In the genomic region with DNA sequence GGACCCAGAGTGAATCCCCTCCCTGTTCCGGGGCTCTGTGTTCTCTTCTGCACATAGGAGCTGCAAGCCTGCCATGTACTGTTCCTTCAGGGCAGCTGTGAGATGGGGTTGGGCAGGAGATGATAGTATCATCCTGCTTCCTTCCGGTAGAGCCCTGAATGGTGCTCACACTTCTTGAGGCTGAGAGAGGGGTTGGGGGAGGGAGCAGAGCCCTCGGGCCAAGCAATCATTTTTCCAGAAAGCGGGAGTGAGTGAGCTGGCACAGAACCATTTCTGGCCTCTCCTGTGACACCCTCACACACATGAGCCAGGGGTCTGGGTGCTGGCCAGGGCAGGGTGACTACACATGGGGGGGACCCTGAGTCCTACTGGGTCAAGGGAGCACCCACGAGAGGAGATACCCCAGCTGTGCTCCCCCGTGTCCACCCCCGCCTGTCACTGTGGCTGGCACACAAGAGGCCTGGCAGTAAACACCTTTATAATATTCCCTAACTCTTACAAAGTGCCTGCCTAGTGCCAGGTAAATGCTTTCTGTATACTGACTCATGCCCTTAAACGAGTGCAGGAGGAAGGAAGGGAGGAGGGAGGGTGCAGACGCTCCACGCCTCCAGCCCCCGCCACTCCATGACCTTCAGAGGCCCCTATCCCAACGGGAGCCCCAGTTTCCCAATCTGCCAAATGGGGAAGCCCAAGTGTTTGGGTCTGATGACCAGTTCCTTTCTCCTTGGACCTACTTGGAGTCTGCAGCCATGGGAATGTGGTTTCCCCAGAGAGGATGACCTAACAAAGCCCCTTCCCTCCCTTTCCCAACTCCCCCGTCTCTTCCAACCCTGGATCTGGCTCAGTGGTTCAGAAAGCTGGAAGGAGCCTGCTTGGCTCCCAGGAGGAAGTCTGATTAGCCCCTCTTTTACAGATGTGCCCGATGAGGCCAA, we compare ENCODE assay signal across 8 cellular contexts. TPM values are rescaled to one million over a fixed set of nuclear protein-coding genes. Genes with fewer than 3 reads are reported as not detected.
DNase-seq lines count a peak whose midpoint lies in the region; ATAC-seq, FAIRE-seq and TF ChIP-seq lines count a peak whose summit lies in the region.

No MANE protein-coding gene starts in this region.

- TF ChIP-seq RAD21 in K562 (CRISPR knock-in tag; conservative IDR thresholded peaks at IDR 0.05 in 1 of 2, IDR thresholded peaks at IDR 0.05 in 1 of 2) = no peak

- H3K27me3 ChIP-seq in ACC112 (ENCODE audit: insufficient read depth, low read length) (no peaks in the 10 kb centered on the region), OCI-LY3 (ENCODE audit: low read depth, low read length) (no peaks in the 10 kb centered on the region), K562 (ENCODE audit: control insufficient read depth in 2 of 2, insufficient read depth in 2 of 2, low read length in 2 of 2) (no peaks in the 10 kb centered on the region)

- peak overlapping the region; percentile 69 for H3K4me3 Mint-ChIP-seq in memory B cell

- peaks cover 35% of the 10 kb centered on the region for H3K36me3 Mint-ChIP-seq in memory B cell

- H3K4me3 ChIP-seq in ACC112 (ENCODE audit: low read depth, low read length) = no peak overlapping the region
- peak overlapping the region; percentile 23; the same call in 1 of the 2 replicates for H3K4me3 ChIP-seq in OCI-LY3 (ENCODE audit: low read length)
- H3K4me3 ChIP-seq in K562 = no peak overlapping the region

- H3K4me2 ChIP-seq in OCI-LY3 (ENCODE audit: low read length) = peak overlapping the region; percentile 92
- no peak overlapping the region for H3K4me2 ChIP-seq in K562 (ENCODE audit: insufficient read depth, low read length)

- H3K27ac Mint-ChIP-seq in memory B cell = peak overlapping the region; percentile 80

- POLR2A ChIA-PET in K562 (lab: Yijun Ruan, JAX) = interaction anchor here (1.0 kb wide), 1 partner anchor 12 kb away, joined by 3 read pairs; no protein-coding TSS in a partner anchor

- H2AFZ ChIP-seq in ACC112 (ENCODE audit: low read length, unreplicated experiment) (no peak overlapping the region), OCI-LY3 (ENCODE audit: low read depth, low read length) (no peak overlapping the region), K562 (ENCODE audit: low read depth, low read length) (no peak overlapping the region)

- H3K9ac ChIP-seq in OCI-LY3 (ENCODE audit: low read length) (peak overlapping the region; percentile 91), K562 (ENCODE audit: insufficient read depth in 1 of 2, low read depth in 2 of 2, low read length in 2 of 2) (peak overlapping the region in 1 of 2 experiments; percentile 35; a peak in 2 of 4 replicates)

- no peak for FAIRE-seq in K562 (lab: Jason Lieb, UNC)

- no peak for TF ChIP-seq EP300 in K562 (IDR thresholded peaks at IDR 0.05; ENCODE audit: low read length)

- H3K79me2 ChIP-seq in ACC112 (ENCODE audit: control insufficient read depth, insufficient read depth, low read length, unreplicated experiment) (no peaks in the 10 kb centered on the region), OCI-LY3 (ENCODE audit: low read length) (peaks cover 82% of the 10 kb centered on the region), K562 (ENCODE audit: control insufficient read depth, insufficient read depth, low read length) (no peaks in the 10 kb centered on the region)

- ATAC-seq in GM19455 (IDR thresholded peaks at IDR 0.05; ENCODE audit: unreplicated experiment) = peak; percentile 31
- peak; percentile 53 for ATAC-seq in K562
- peak; percentile 7 for ATAC-seq in memory B cell (ENCODE audit: low read depth)
- no peak for ATAC-seq in GM21515 (IDR thresholded peaks at IDR 0.05; ENCODE audit: unreplicated experiment)

- H3K9me3 ChIP-seq in OCI-LY3 (ENCODE audit: insufficient read depth, low read length) (no peaks in the 10 kb centered on the region), K562 (replicated peaks; ENCODE audit: control insufficient read depth, insufficient read depth, low read depth, low read length) (no peaks in the 10 kb centered on the region)

- H3K9me3 Mint-ChIP-seq in memory B cell = peaks cover 1% of the 10 kb centered on the region

- in situ Hi-C loops in K562 (cut with MboI) = no loop called here

- intact Hi-C loops in K562 (cut with micrococcal nuclease) = no loop called here

- H4K20me1 ChIP-seq in OCI-LY3 (ENCODE audit: insufficient read depth, low read length) (peaks cover 7% of the 10 kb centered on the region; the same call in 1 of the 2 replicates), K562 (replicated peaks; ENCODE audit: control insufficient read depth, insufficient read depth, low read length) (no peaks in the 10 kb centered on the region; the same call in 1 of the 2 replicates)

- peaks cover 62% of the 10 kb centered on the region for H3K4me1 Mint-ChIP-seq in memory B cell

- CTCF ChIA-PET in K562 (lab: Yijun Ruan, JAX; ENCODE audit: low intra/inter-chr PET ratio) = no interaction called here

- 55% methylated on average over 14 of the region's 14 CpGs for WGBS in K562 (ENCODE audit: insufficient coverage, low coverage, missing lambda C conversion rate)

- no TSS peak for BruUV-seq in K562 (replicated peaks; lab: Mats Ljungman, UMichigan)

- H3K9me1 ChIP-seq in K562 (ENCODE audit: control insufficient read depth, insufficient read depth, low read length) = no peaks in the 10 kb centered on the region

- no peak for TF ChIP-seq POLR2A in K562 (conservative IDR thresholded peaks at IDR 0.05)

- TF ChIP-seq CTCF in OCI-LY3 (IDR thresholded peaks at IDR 0.05; ENCODE audit: low read depth, low read length) (no peak), K562 (IDR thresholded peaks at IDR 0.05 in 2 of 3, conservative IDR thresholded peaks at IDR 0.05 in 1 of 3; ENCODE audit: insufficient read depth in 2 of 3, low read depth in 1 of 3, low read length in 3 of 3) (no peak)

- DNase-seq in K562 (ENCODE audit: extremely low read depth in 1 of 4, low spot score in 3 of 4) (no peak), memory B cell (ENCODE audit: low spot score in 2 of 2) (no peak), Ammon's horn (ENCODE audit: low spot score) (no peak), COR-L47 (lab: John Stamatoyannopoulos, UW) (no peak)

- H3K36me3 ChIP-seq in ACC112 (ENCODE audit: insufficient read depth, low read length) (no peaks in the 10 kb centered on the region), OCI-LY3 (replicated peaks; ENCODE audit: low read depth, low read length) (peaks cover 72% of the 10 kb centered on the region), K562 (ENCODE audit: control insufficient read depth, insufficient read depth, low read length) (no peaks in the 10 kb centered on the region)

- peak overlapping the region; percentile 29; the same call in 1 of the 2 replicates for H3K27ac ChIP-seq in ACC112 (ENCODE audit: low read depth, low read length)
- peak overlapping the region; percentile 96 for H3K27ac ChIP-seq in OCI-LY3 (ENCODE audit: low read length)
- no peak overlapping the region for H3K27ac ChIP-seq in K562 (ENCODE audit: extremely low read depth, low read depth, low read length)

- no peaks in the 10 kb centered on the region for H3K27me3 Mint-ChIP-seq in memory B cell

- H3K4me1 ChIP-seq in ACC112 (ENCODE audit: control insufficient read depth, insufficient read depth, low read length, unreplicated experiment) (peaks cover 28% of the 10 kb centered on the region), OCI-LY3 (ENCODE audit: low read length) (peaks cover 85% of the 10 kb centered on the region), K562 (replicated peaks in 1 of 2; ENCODE audit: control insufficient read depth in 2 of 2, insufficient read depth in 2 of 2, low read length in 2 of 2) (peaks cover 0 to 17% of the 10 kb centered on the region in 2 experiments; a peak in 2 of 5 replicates)

RNA-seq across cellular contexts. Expression of a gene that starts 15.5 kb away (rescaled TPM):
- total RNA-seq in K562 (2011; cell fraction: chromatin; rRNA removed; ENCODE audit: low replicate concordance) = 30.2 and 45.5 TPM in 2 replicates
- 25.4 and 26.7 TPM in 2 replicates for total RNA-seq in K562 (2011; cell fraction: nucleolus; rRNA removed)
- total RNA-seq in K562 (2011; cell fraction: nucleoplasm; rRNA removed) = 26.6 and 27.0 TPM in 2 replicates
- 5.3 and 8.1 TPM in 2 replicates for total RNA-seq in K562 (2014; rRNA removed)
- total RNA-seq in K562 (2014; rRNA removed; fragmentation: Illumina TruSeq; extraction: Trizol) = 3.7 and 3.9 TPM in 2 replicates
- total RNA-seq in K562 (2015; rRNA removed; fragmentation: Illumina TruSeq; extraction: Trizol) = 2.6 and 2.7 TPM in 2 replicates
- 16.9 and 20.5 TPM in 2 replicates for total RNA-seq in K562 (2021)
- polyA plus RNA-seq in K562 (2011; rRNA removed) = 1.4 and 3.4 TPM in 2 replicates
- 2.0 and 2.3 TPM in 2 replicates for polyA plus RNA-seq in K562 (2011; cell fraction: cytosol; rRNA removed)
- 8.0 and 8.2 TPM in 2 replicates for polyA plus RNA-seq in K562 (2011; cell fraction: nucleus; rRNA removed)
- polyA plus RNA-seq in K562 (2012) = 5.2 and 92.5 TPM in 2 replicates
- 11.1 and 14.0 TPM in 2 replicates for polyA plus RNA-seq in K562 (2014; fragmentation: Illumina TruSeq; extraction: Trizol)
- polyA plus RNA-seq in K562 (2014; fragmentation: Nextera tagmentation; extraction: Ambion mirVana) = under 1 TPM; 0.29 to 0.37 TPM
- 6.5 and 6.7 TPM in 2 replicates for polyA plus RNA-seq in K562 (2014; rRNA removed)
- polyA minus RNA-seq in K562 (2011; rRNA and poly(A)+ RNA removed) = 3.1 and 3.8 TPM in 2 replicates
- 1.9 and 4.6 TPM in 2 replicates for polyA minus RNA-seq in K562 (2011; cell fraction: cytosol; rRNA and poly(A)+ RNA removed)
- polyA minus RNA-seq in K562 (2011; cell fraction: nucleus; rRNA and poly(A)+ RNA removed) = 6.1 and 8.6 TPM in 2 replicates

RNA-seq across cellular contexts. Expression of a gene that starts 42.6 kb away (rescaled TPM):
- total RNA-seq in K562 (2011; cell fraction: chromatin; rRNA removed; ENCODE audit: low replicate concordance) = not detected in 2 replicates
- total RNA-seq in K562 (2011; cell fraction: nucleolus; rRNA removed) = not detected in 2 replicates
- not detected in 2 replicates for total RNA-seq in K562 (2011; cell fraction: nucleoplasm; rRNA removed)
- total RNA-seq in K562 (2014; rRNA removed) = not detected in 2 replicates
- total RNA-seq in K562 (2014; rRNA removed; fragmentation: Illumina TruSeq; extraction: Trizol) = not detected in 2 replicates
- not detected in 2 replicates for total RNA-seq in K562 (2015; rRNA removed; fragmentation: Illumina TruSeq; extraction: Trizol)
- 0.98 and 1.5 TPM in 2 replicates for total RNA-seq in K562 (2021)
- not detected in 2 replicates for polyA plus RNA-seq in K562 (2011; rRNA removed)
- not detected in 2 replicates for polyA plus RNA-seq in K562 (2011; cell fraction: cytosol; rRNA removed)
- polyA plus RNA-seq in K562 (2011; cell fraction: nucleus; rRNA removed) = not detected in 2 replicates
- polyA plus RNA-seq in K562 (2012) = not detected in 2 replicates
- not detected in 2 replicates for polyA plus RNA-seq in K562 (2014; fragmentation: Illumina TruSeq; extraction: Trizol)
- polyA plus RNA-seq in K562 (2014; fragmentation: Nextera tagmentation; extraction: Ambion mirVana) = not detected
- not detected in 2 replicates for polyA plus RNA-seq in K562 (2014; rRNA removed)
- not detected in 2 replicates for polyA minus RNA-seq in K562 (2011; rRNA and poly(A)+ RNA removed)
- polyA minus RNA-seq in K562 (2011; cell fraction: cytosol; rRNA and poly(A)+ RNA removed) = 2.5 TPM in 1 of 2 replicates, not detected in the other
- not detected in 2 replicates for polyA minus RNA-seq in K562 (2011; cell fraction: nucleus; rRNA and poly(A)+ RNA removed)

RNA-seq across cellular contexts. Expression of a gene that starts 49.4 kb away (rescaled TPM):
- total RNA-seq in K562 (2011; cell fraction: chromatin; rRNA removed; ENCODE audit: low replicate concordance) = not detected in 2 replicates
- not detected in 2 replicates for total RNA-seq in K562 (2011; cell fraction: nucleolus; rRNA removed)
- total RNA-seq in K562 (2011; cell fraction: nucleoplasm; rRNA removed) = not detected in 2 replicates
- total RNA-seq in K562 (2014; rRNA removed) = not detected in 2 replicates
- total RNA-seq in K562 (2014; rRNA removed; fragmentation: Illumina TruSeq; extraction: Trizol) = not detected in 2 replicates
- not detected in 2 replicates for total RNA-seq in K562 (2015; rRNA removed; fragmentation: Illumina TruSeq; extraction: Trizol)
- total RNA-seq in K562 (2021) = 2.9 and 3.4 TPM in 2 replicates
- polyA plus RNA-seq in K562 (2011; rRNA removed) = not detected in 2 replicates
- not detected in 2 replicates for polyA plus RNA-seq in K562 (2011; cell fraction: cytosol; rRNA removed)
- polyA plus RNA-seq in K562 (2011; cell fraction: nucleus; rRNA removed) = not detected in 2 replicates
- polyA plus RNA-seq in K562 (2012) = not detected in 2 replicates
- polyA plus RNA-seq in K562 (2014; fragmentation: Illumina TruSeq; extraction: Trizol) = not detected in 2 replicates
- not detected for polyA plus RNA-seq in K562 (2014; fragmentation: Nextera tagmentation; extraction: Ambion mirVana)
- polyA plus RNA-seq in K562 (2014; rRNA removed) = not detected in 2 replicates
- not detected in 2 replicates for polyA minus RNA-seq in K562 (2011; rRNA and poly(A)+ RNA removed)
- polyA minus RNA-seq in K562 (2011; cell fraction: cytosol; rRNA and poly(A)+ RNA removed) = not detected in 2 replicates
- polyA minus RNA-seq in K562 (2011; cell fraction: nucleus; rRNA and poly(A)+ RNA removed) = not detected in 2 replicates
